8 cellular contexts compared by ENCODE assay signal in the genomic region with DNA sequence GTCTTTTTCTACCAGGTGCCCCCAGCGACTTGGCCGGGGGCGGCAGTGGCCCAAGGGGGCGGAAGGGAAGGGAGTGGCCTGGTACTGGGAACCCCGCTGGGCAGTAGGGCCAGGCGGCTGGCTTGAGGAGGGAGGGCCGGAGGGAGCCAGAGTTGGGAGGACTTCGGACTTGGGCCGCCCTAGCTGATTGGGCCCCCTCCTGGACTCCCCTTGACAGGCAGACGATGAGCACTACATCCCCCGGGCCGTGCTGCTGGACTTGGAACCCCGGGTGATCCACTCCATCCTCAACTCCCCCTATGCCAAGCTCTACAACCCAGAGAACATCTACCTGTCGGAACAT. TPM values are rescaled to one million over a fixed set of nuclear protein-coding genes. Genes with fewer than 3 reads are reported as not detected.
DNase-seq lines count a peak whose midpoint lies in the region; ATAC-seq and TF ChIP-seq lines count a peak whose summit lies in the region.
"Not testable (repeated sequence)": the region's sequence is repeated elsewhere in the genome, so short reads cannot be mapped to it uniquely, and the experiment has no call there.

No MANE protein-coding gene starts in this region.

- not testable (repeated sequence) for H3K79me2 ChIP-seq in OCI-LY7 (ENCODE audit: insufficient read depth, low read depth, low read length)

- H3K4me2 ChIP-seq in OCI-LY7 (ENCODE audit: low read length): peak overlapping the region; percentile 96

- not testable (repeated sequence) for H3K36me3 ChIP-seq in GM06990 (ENCODE audit: control insufficient read depth, insufficient read depth, low read length); OCI-LY7 (ENCODE audit: insufficient read depth, low read length); aorta (ENCODE audit: control insufficient read depth in 1 of 2, insufficient read depth in 2 of 2, low read length in 1 of 2)
- peaks cover 0 to 35% (median 0%) of the 10 kb centered on the region in 9 donors for H3K36me3 ChIP-seq in heart right ventricle

- not testable (repeated sequence) for TF ChIP-seq CTCF in GM06990 (IDR thresholded peaks at IDR 0.05; ENCODE audit: insufficient read depth, low read length, poor library complexity, severe bottlenecking); OCI-LY7 (conservative IDR thresholded peaks at IDR 0.05; ENCODE audit: low read length); choroid plexus epithelial cell (conservative IDR thresholded peaks at IDR 0.05; ENCODE audit: low read depth, low read length); heart right ventricle (IDR thresholded peaks at IDR 0.05); mesothelial cell of epicardium (IDR thresholded peaks at IDR 0.05; ENCODE audit: unreplicated experiment)

- H3K36me3 Mint-ChIP-seq in activated T-cell treated with anti-CD3 and anti-CD28 coated beads, Interleukin-2, amount 50 U/mL, for 72 hours (ENCODE audit: insufficient read depth in 2 of 2): not testable (repeated sequence)
- H3K36me3 Mint-ChIP-seq in mesothelial cell of epicardium: peaks cover 14% of the 10 kb centered on the region

- H3K9me3 ChIP-seq in OCI-LY7 (ENCODE audit: low read length); heart right ventricle; aorta (ENCODE audit: control insufficient read depth, low read length): not testable (repeated sequence)

- H3K27ac Mint-ChIP-seq in activated T-cell treated with anti-CD3 and anti-CD28 coated beads, Interleukin-2, amount 50 U/mL, for 72 hours; mesothelial cell of epicardium: not testable (repeated sequence)

- H3K27me3 ChIP-seq in GM06990 (replicated peaks; ENCODE audit: control insufficient read depth, insufficient read depth, low read length); heart right ventricle; aorta (ENCODE audit: control insufficient read depth in 1 of 2, insufficient read depth in 2 of 2, low read length in 1 of 2): not testable (repeated sequence)

- H3K4me1 ChIP-seq in OCI-LY7 (ENCODE audit: insufficient read depth, low read length, poor library complexity, severe bottlenecking) (peaks cover 17% of the 10 kb centered on the region), heart right ventricle (peaks cover 0 to 25% (median 12%) of the 10 kb centered on the region in 9 donors)
- H3K4me1 ChIP-seq in aorta (ENCODE audit: control insufficient read depth in 1 of 2, insufficient read depth in 2 of 2, low read length in 2 of 2): not testable (repeated sequence)

- peaks cover 15% of the 10 kb centered on the region for H3K27me3 Mint-ChIP-seq in activated T-cell treated with anti-CD3 and anti-CD28 coated beads, Interleukin-2, amount 50 U/mL, for 72 hours (ENCODE audit: low read depth)
- H3K27me3 Mint-ChIP-seq in mesothelial cell of epicardium (ENCODE audit: low read depth): not testable (repeated sequence)

- ATAC-seq in activated T-cell treated with anti-CD3 and anti-CD28 coated beads, Interleukin-2, amount 50 U/mL, for 72 hours (replicated peaks in 1 of 2): not testable (repeated sequence)
- ATAC-seq in heart right ventricle (peak in 7 of 8 donors; percentile 12 to 53 (median 25)), sciatic nerve (peak; percentile 44), aorta (ENCODE audit: low FRiP score) (peak; percentile 57)

- POLR2A ChIA-PET in OCI-LY7 (lab: Charles Lee): interaction anchor here (1.4 kb wide), 1 partner anchor 17 kb away, joined by 7 read pairs; the partner anchor contains the start of gene PLEKHH3

- H3K9me2 ChIP-seq in OCI-LY7 (ENCODE audit: insufficient read depth, low read length): not testable (repeated sequence)

- H3K9me3 Mint-ChIP-seq in activated T-cell treated with anti-CD3 and anti-CD28 coated beads, Interleukin-2, amount 50 U/mL, for 72 hours; mesothelial cell of epicardium: not testable (repeated sequence)

- not testable (repeated sequence) for H3K27ac ChIP-seq in OCI-LY7 (ENCODE audit: low read depth, low read length, poor library complexity, severe bottlenecking); aorta (ENCODE audit: low read depth in 1 of 2, low read length in 2 of 2)
- peak overlapping the region in 7 of 10 donors; percentile 72 to 90 (median 83) for H3K27ac ChIP-seq in heart right ventricle

- peak overlapping the region; percentile 94 to 95 for H3K4me3 Mint-ChIP-seq in activated T-cell treated with anti-CD3 and anti-CD28 coated beads, Interleukin-2, amount 50 U/mL, for 72 hours
- H3K4me3 Mint-ChIP-seq in mesothelial cell of epicardium: peak overlapping the region; percentile 89

- peak overlapping the region; percentile 78 for H3K4me3 ChIP-seq in GM06990 (replicated peaks; ENCODE audit: low read depth, low read length)
- H3K4me3 ChIP-seq in OCI-LY7 (ENCODE audit: low read depth, low read length, poor library complexity, severe bottlenecking): peak overlapping the region; percentile 70
- peak overlapping the region; percentile 72 for H3K4me3 ChIP-seq in choroid plexus epithelial cell (ENCODE audit: low read depth, low read length)
- peak overlapping the region in 9 of 10 donors; percentile 55 to 88 (median 76) for H3K4me3 ChIP-seq in heart right ventricle
- not testable (repeated sequence) for H3K4me3 ChIP-seq in aorta (ENCODE audit: low read length in 2 of 2)

- not testable (repeated sequence) for BruUV-seq in OCI-LY7 (replicated peaks; lab: Mats Ljungman, UMichigan)

- CTCF ChIA-PET in OCI-LY7 (lab: Charles Lee; ENCODE audit: unreplicated experiment): not testable (repeated sequence)

- intact Hi-C loops in OCI-LY7 (cut with micrococcal nuclease; ENCODE audit: unreplicated experiment): loop anchor here (2.0 to 5.0 kb wide), 2 partner anchors 15 to 43 kb away; no protein-coding TSS in a partner anchor
- intact Hi-C loops in heart right ventricle (cut with DNase I): loop anchor here in 6 of 10 donors (5.0 to 10.0 kb wide), 3 partner anchors 43 to 53 kb away; partner anchors contain the start of genes RETREG3 (in 2 of the 6) and TUBG1 (in 2 of the 6)
- intact Hi-C loops in sciatic nerve (cut with DNase I): not testable (repeated sequence)
- intact Hi-C loops in aorta (cut with DNase I): loop anchor here (5.0 kb wide), 1 partner anchor 48 kb away; no protein-coding TSS in a partner anchor

- not testable (repeated sequence) for DNase-seq in GM06990 (ENCODE audit: extremely low read depth, insufficient read length); OCI-LY7 (ENCODE audit: low spot score); activated T-cell treated with anti-CD3 and anti-CD28 coated beads, Interleukin-2, amount 50 U/mL, for 72 hours; choroid plexus epithelial cell (ENCODE audit: low read depth); heart right ventricle; mesothelial cell of epicardium (ENCODE audit: low spot score in 2 of 2, unreplicated experiment in 2 of 2); sciatic nerve (ENCODE audit: low spot score); aorta

- WGBS in heart right ventricle, 2 donors: 31 to 95% methylated on average over 1 to 6 of the region's 14 CpGs
- 98 to 100% methylated on average over 1 of the region's 14 CpGs for WGBS in aorta, 2 donors

- H2AFZ ChIP-seq in OCI-LY7 (ENCODE audit: low read length): not testable (repeated sequence)

- H4K20me1 ChIP-seq in OCI-LY7 (ENCODE audit: insufficient read depth, low read length): not testable (repeated sequence)

- peaks cover 32% of the 10 kb centered on the region for H3K4me1 Mint-ChIP-seq in activated T-cell treated with anti-CD3 and anti-CD28 coated beads, Interleukin-2, amount 50 U/mL, for 72 hours (ENCODE audit: low read depth)
- peaks cover 20% of the 10 kb centered on the region for H3K4me1 Mint-ChIP-seq in mesothelial cell of epicardium

RNA-seq across cellular contexts. Expression of gene TUBG2, which starts 0.8 kb away (rescaled TPM):
- total RNA-seq in OCI-LY7 (2014; rRNA removed; shearing (Covaris generic)): 5.5 and 10.4 TPM in 2 replicates
- total RNA-seq in OCI-LY7 (2022) (22.5 and 23.4 TPM in 2 replicates), heart right ventricle (10 to 100 TPM; 10.6 to 20.4 (median 14.7) TPM), mesothelial cell of epicardium (30.6 to 33.7 TPM (median 33.4 TPM) in 3 replicates), sciatic nerve (46.8 TPM), aorta (10 to 100 TPM; 23.4 to 42.6 TPM)
- 10 to 100 TPM in 1 of 2 donors, 1 to 10 TPM in 1; 8.1 to 11.2 TPM for total RNA-seq in activated T-cell treated with anti-CD3 and anti-CD28 coated beads, Interleukin-2, amount 50 U/mL, for 72 hours
- polyA plus RNA-seq in heart right ventricle (10 to 100 TPM in 1 of 2 donors, 1 to 10 TPM in 1; 9.8 to 21.3 TPM), aorta (10 to 100 TPM; 23.9 to 72.2 TPM)

RNA-seq across cellular contexts. Expression of gene PLEKHH3, which starts 16.9 kb away (rescaled TPM):
- total RNA-seq in OCI-LY7 (2014; rRNA removed; shearing (Covaris generic)): 17.0 and 24.4 TPM in 2 replicates
- total RNA-seq in OCI-LY7 (2022) (42.9 and 47.5 TPM in 2 replicates), heart right ventricle (10 to 100 TPM; 12.8 to 34.8 (median 22.0) TPM), mesothelial cell of epicardium (35.9 to 38.2 TPM (median 37.8 TPM) in 3 replicates), sciatic nerve (40.3 TPM), aorta (10 to 100 TPM; 27.0 to 47.5 TPM)
- 1 to 10 TPM; 1.2 to 1.9 TPM for total RNA-seq in activated T-cell treated with anti-CD3 and anti-CD28 coated beads, Interleukin-2, amount 50 U/mL, for 72 hours
- polyA plus RNA-seq in heart right ventricle (10 to 100 TPM; 23.6 to 42.1 TPM), aorta (10 to 100 TPM; 10.0 to 59.3 TPM)

RNA-seq across cellular contexts. Expression of gene CCR10, which starts 21.7 kb away (rescaled TPM):
- 0.82 and 1.0 TPM in 2 replicates for total RNA-seq in OCI-LY7 (2014; rRNA removed; shearing (Covaris generic))
- 2.0 and 3.3 TPM in 2 replicates for total RNA-seq in OCI-LY7 (2022)
- under 1 TPM in 1 of 2 donors, not detected in 1; 0.83 TPM for total RNA-seq in activated T-cell treated with anti-CD3 and anti-CD28 coated beads, Interleukin-2, amount 50 U/mL, for 72 hours
- total RNA-seq in heart right ventricle: 1 to 10 TPM; 1.0 to 4.8 (median 1.7) TPM
- polyA plus RNA-seq in heart right ventricle: 1 to 10 TPM; 1.5 to 3.8 TPM
- total RNA-seq in mesothelial cell of epicardium: 2.0 to 2.3 TPM (median 2.1 TPM) in 3 replicates
- 3.5 TPM for total RNA-seq in sciatic nerve
- total RNA-seq in aorta: 1 to 10 TPM; 2.5 to 3.4 TPM
- polyA plus RNA-seq in aorta: 1 to 10 TPM in 1 of 2 donors, under 1 TPM in 1; 0.50 to 3.7 TPM

RNA-seq across cellular contexts. Expression of gene CNTNAP1, which starts 22.4 kb away (rescaled TPM):
- 0.95 and 1.0 TPM in 2 replicates for total RNA-seq in OCI-LY7 (2014; rRNA removed; shearing (Covaris generic))
- total RNA-seq in OCI-LY7 (2022): 6.8 TPM in 2 replicates
- 1 to 10 TPM in 1 of 2 donors, under 1 TPM in 1; 0.53 to 1.3 TPM for total RNA-seq in activated T-cell treated with anti-CD3 and anti-CD28 coated beads, Interleukin-2, amount 50 U/mL, for 72 hours
- 10 to 100 TPM in 2 of 10 donors, 1 to 10 TPM in 8; 2.2 to 28.3 (median 3.5) TPM for total RNA-seq in heart right ventricle
- 1 to 10 TPM; 2.3 to 9.6 TPM for polyA plus RNA-seq in heart right ventricle
- 20.5 to 23.1 TPM (median 20.9 TPM) in 3 replicates for total RNA-seq in mesothelial cell of epicardium
- 12.9 TPM for total RNA-seq in sciatic nerve
- 10 to 100 TPM in 1 of 2 donors, 1 to 10 TPM in 1; 7.6 to 25.8 TPM for total RNA-seq in aorta
- 10 to 100 TPM in 1 of 2 donors, 1 to 10 TPM in 1; 1.0 to 11.5 TPM for polyA plus RNA-seq in aorta

RNA-seq across cellular contexts. Expression of gene TUBG1, which starts 50.4 kb away (rescaled TPM):
- total RNA-seq in OCI-LY7 (2014; rRNA removed; shearing (Covaris generic)): 93.7 and 113 TPM in 2 replicates
- total RNA-seq in OCI-LY7 (2022) (112 and 114 TPM in 2 replicates), heart right ventricle (10 to 100 TPM; 28.2 to 59.8 (median 43.7) TPM), mesothelial cell of epicardium (35.0 to 42.9 TPM (median 38.4 TPM) in 3 replicates), sciatic nerve (23.4 TPM), aorta (10 to 100 TPM; 21.5 to 24.9 TPM)
- 10 to 100 TPM; 42.3 to 51.5 TPM for total RNA-seq in activated T-cell treated with anti-CD3 and anti-CD28 coated beads, Interleukin-2, amount 50 U/mL, for 72 hours
- polyA plus RNA-seq in heart right ventricle (100 to 1,000 TPM in 1 of 2 donors, 10 to 100 TPM in 1; 33.9 to 107 TPM), aorta (10 to 100 TPM; 15.7 to 19.5 TPM)

Comparison
In these comparisons a context has a peak if more than half of its experiments do, and no peak if none do; other contexts are left out.
1. RNA of gene PLEKHH3, which starts 16.9 kb away (total RNA-seq): 17.0 to 47.5 TPM in OCI-LY7, 27.0 to 47.5 TPM in aorta, 40.3 TPM in sciatic nerve (single experiment), 35.9 to 38.2 TPM in mesothelial cell of epicardium and 12.8 to 34.8 TPM in heart right ventricle; 1.2 to 1.9 TPM in activated T-cell treated with anti-CD3 and anti-CD28 coated beads, Interleukin-2, amount 50 U/mL, for 72 hours; every median in the first group is over 4 times any median in the second.